8 cellular contexts compared by ENCODE assay signal in the genomic region with DNA sequence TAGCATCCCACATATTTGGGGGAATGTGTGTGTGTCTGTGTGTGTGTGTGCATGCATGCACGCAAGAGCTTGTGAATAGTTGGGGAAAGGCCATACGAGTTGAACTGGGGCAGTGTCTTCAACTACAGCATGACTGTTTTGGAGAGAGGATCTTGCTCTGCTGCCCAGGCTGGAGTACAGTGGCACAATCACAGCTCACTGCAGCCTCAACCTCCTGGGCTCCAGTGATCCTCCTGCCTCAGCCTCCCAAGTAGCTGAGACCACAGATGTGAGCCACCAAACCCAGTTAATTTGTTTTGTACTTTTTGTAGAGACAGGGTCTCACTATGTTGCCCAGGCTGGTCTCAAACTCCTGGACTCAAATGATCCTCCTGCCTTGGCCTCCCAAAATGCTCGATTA.
DNase-seq lines count a peak whose midpoint lies in the region; ATAC-seq, FAIRE-seq and TF ChIP-seq lines count a peak whose summit lies in the region.
"Not testable (repeated sequence)": the region's sequence is repeated elsewhere in the genome, so short reads cannot be mapped to it uniquely, and the experiment has no call there.

No MANE protein-coding gene starts in this region.

- H3K9ac ChIP-seq in K562 (ENCODE audit: insufficient read depth in 1 of 2, low read depth in 2 of 2, low read length in 2 of 2); H1 (replicated peaks in 1 of 4; ENCODE audit: extremely low read depth in 1 of 4, low read depth in 3 of 4, low read length in 3 of 4); HepG2 (ENCODE audit: insufficient read depth, low read depth, low read length); mesenchymal stem cell (ENCODE audit: low read length): not testable (repeated sequence)

- not testable (repeated sequence) for TF ChIP-seq RAD21 in K562 (CRISPR knock-in tag; conservative IDR thresholded peaks at IDR 0.05 in 1 of 2, IDR thresholded peaks at IDR 0.05 in 1 of 2); H1 (IDR thresholded peaks at IDR 0.05 in 1 of 2, conservative IDR thresholded peaks at IDR 0.05 in 1 of 2; ENCODE audit: low read depth in 2 of 2, low read length in 2 of 2); HepG2 (CRISPR knock-in tag; IDR thresholded peaks at IDR 0.05)

- FAIRE-seq in GM12891 (lab: Jason Lieb, UNC), result peak; percentile 16
- not testable (repeated sequence) for FAIRE-seq in K562 (lab: Jason Lieb, UNC); H1 (lab: Jason Lieb, UNC); HepG2 (lab: Jason Lieb, UNC)

- H3K27me3 Mint-ChIP-seq in WTC11 (ENCODE audit: low read depth); osteocyte (ENCODE audit: unreplicated experiment): not testable (repeated sequence)

- not testable (repeated sequence) for H3K23me2 ChIP-seq in H1 (ENCODE audit: low read depth, low read length)

- H4K8ac ChIP-seq in H1 (ENCODE audit: extremely low read depth, insufficient read depth, low read length); mesenchymal stem cell (ENCODE audit: low read length): not testable (repeated sequence)

- H3K27ac ChIP-seq in ascending aorta, result peak overlapping the region; percentile 21 to 32
- H3K27ac ChIP-seq in K562 (ENCODE audit: extremely low read depth, low read depth, low read length); H1 (ENCODE audit: low read depth, low read length); HepG2 (ENCODE audit: extremely low read length, insufficient read depth, low read length); mesenchymal stem cell (ENCODE audit: low read length, poor library complexity, severe bottlenecking): not testable (repeated sequence)

- H4K20me1 ChIP-seq in K562 (replicated peaks; ENCODE audit: control insufficient read depth, insufficient read depth, low read length); H1 (replicated peaks in 1 of 2; ENCODE audit: control insufficient read depth in 1 of 2, insufficient read depth in 2 of 2, low read length in 2 of 2); HepG2 (ENCODE audit: insufficient read depth, low read length): not testable (repeated sequence)

- not testable (repeated sequence) for H4K5ac ChIP-seq in H1 (ENCODE audit: insufficient read length, low read depth, low read length)

- H2BK120ac ChIP-seq in H1 (replicated peaks; ENCODE audit: low read depth, low read length); mesenchymal stem cell (ENCODE audit: low read depth, low read length): not testable (repeated sequence)

- not testable (repeated sequence) for H3K79me2 ChIP-seq in K562 (ENCODE audit: control insufficient read depth, insufficient read depth, low read length); H1 (ENCODE audit: control insufficient read depth in 1 of 2, insufficient read depth in 2 of 2, low read length in 2 of 2); HepG2 (ENCODE audit: insufficient read depth, low read length)

- not testable (repeated sequence) for TF ChIP-seq POLR2A in GM12891 (IDR thresholded peaks at IDR 0.05; ENCODE audit: low read depth, low read length); K562 (conservative IDR thresholded peaks at IDR 0.05); H1 (IDR thresholded peaks at IDR 0.05; ENCODE audit: control extremely low read depth in 1 of 2, low read depth in 2 of 2, low read length in 2 of 2); HepG2 (IDR thresholded peaks at IDR 0.05; ENCODE audit: insufficient read depth in 1 of 2, low read depth in 2 of 2, low read length in 2 of 2)

- H3K14ac ChIP-seq in H1 (ENCODE audit: insufficient read length); mesenchymal stem cell (ENCODE audit: low read length in 2 of 2): not testable (repeated sequence)

- H4K91ac ChIP-seq in H1 (replicated peaks; ENCODE audit: insufficient read length, low read length), result not testable (repeated sequence)
- peak overlapping the region; percentile 70 for H4K91ac ChIP-seq in mesenchymal stem cell (ENCODE audit: low read length)

- not testable (repeated sequence) for H2BK15ac ChIP-seq in H1 (ENCODE audit: low read length); mesenchymal stem cell (ENCODE audit: low read depth, poor library complexity, severe bottlenecking)

- in situ Hi-C loops in K562 (cut with MboI); HepG2 (cut with HindIII; ENCODE audit: extremely low pct_ligation_motif_present, low pct_unique_long_range_greater_than_20kb): not testable (repeated sequence)

- not testable (repeated sequence) for H3K4me3 Mint-ChIP-seq in WTC11; osteocyte (ENCODE audit: unreplicated experiment)

- not testable (repeated sequence) for ATAC-seq in WTC11, K562, HepG2

- not testable (repeated sequence) for H3K9me1 ChIP-seq in K562 (ENCODE audit: control insufficient read depth, insufficient read depth, low read length)

- CTCF ChIA-PET in WTC11 (lab: Charles Lee), result interaction anchor here (0.6 kb wide), 1 partner anchor 287 kb away, joined by 3 read pairs; no protein-coding TSS in a partner anchor
- CTCF ChIA-PET in K562 (lab: Yijun Ruan, JAX; ENCODE audit: low intra/inter-chr PET ratio); H1 (lab: Charles Lee; ENCODE audit: partially characterized antibody); HepG2 (lab: Yijun Ruan, JAX; ENCODE audit: low intra/inter-chr PET ratio, low total read pairs): not testable (repeated sequence)

- H2BK12ac ChIP-seq in H1 (ENCODE audit: low read depth, low read length); mesenchymal stem cell (ENCODE audit: low read length in 2 of 2): not testable (repeated sequence)

- intact Hi-C loops in ascending aorta (cut with DNase I), result loop anchor here (5.0 kb wide), 2 partner anchors 184 to 499 kb away; no protein-coding TSS in a partner anchor
- intact Hi-C loops in K562 (cut with micrococcal nuclease), result not testable (repeated sequence)
- intact Hi-C loops in HepG2 (cut with micrococcal nuclease; ENCODE audit: unreplicated experiment), result loop anchor here (5.0 kb wide), 1 partner anchor 79 kb away; no protein-coding TSS in a partner anchor

- DNase-seq in GM12891 (ENCODE audit: insufficient read length, low spot score); WTC11 (ENCODE audit: low spot score); ascending aorta (ENCODE audit: low spot score in 2 of 2); K562 (ENCODE audit: extremely low read depth in 1 of 4, low spot score in 3 of 4); H1 (ENCODE audit: low read depth in 1 of 2, low spot score in 2 of 2); HepG2 (ENCODE audit: low spot score); mesenchymal stem cell; osteocyte (ENCODE audit: extremely low spot score, unreplicated experiment): not testable (repeated sequence)

- not testable (repeated sequence) for H2AFZ ChIP-seq in K562 (ENCODE audit: low read depth, low read length); H1 (ENCODE audit: low read length); HepG2 (ENCODE audit: low read length); mesenchymal stem cell (ENCODE audit: low read depth, low read length)

- POLR2A ChIA-PET in WTC11 (lab: Charles Lee); HepG2 (lab: Yijun Ruan, JAX): not testable (repeated sequence)
- POLR2A ChIA-PET in K562 (lab: Yijun Ruan, JAX), result interaction anchor here (1.5 kb wide), 1 partner anchor 30 kb away, joined by 3 read pairs; no protein-coding TSS in a partner anchor
- POLR2A ChIA-PET in H1 (lab: Charles Lee; ENCODE audit: partially characterized antibody), result interaction anchor here (1.1 to 2.9 kb wide), 2 partner anchors 276 to 285 kb away, joined by 3 to 12 read pairs; no protein-coding TSS in a partner anchor

- not testable (repeated sequence) for H3K4me3 ChIP-seq in ascending aorta; K562; H1 (ENCODE audit: extremely low read depth in 1 of 4, insufficient read depth in 2 of 4, low read depth in 3 of 4, low read length in 4 of 4); HepG2 (replicated peaks in 1 of 3; ENCODE audit: insufficient read depth in 1 of 3, low read depth in 2 of 3, low read length in 3 of 3); mesenchymal stem cell (ENCODE audit: insufficient read depth in 1 of 2, low read depth in 1 of 2, low read length in 2 of 2)

- H3K56ac ChIP-seq in H1 (replicated peaks; ENCODE audit: insufficient read length, low read depth, low read length), result not testable (repeated sequence)

- not testable (repeated sequence) for H3K36me3 ChIP-seq in ascending aorta; K562 (ENCODE audit: control insufficient read depth, insufficient read depth, low read length); H1 (ENCODE audit: control insufficient read depth in 2 of 4, insufficient read depth in 4 of 4, low read length in 3 of 4); HepG2 (replicated peaks in 1 of 2; ENCODE audit: control insufficient read depth in 1 of 2, insufficient read depth in 2 of 2, low read length in 2 of 2); mesenchymal stem cell (ENCODE audit: control insufficient read depth in 1 of 2, insufficient read depth in 2 of 2, low read depth in 1 of 2, low read length in 2 of 2)

- H3K79me1 ChIP-seq in H1 (ENCODE audit: low read depth, low read length); mesenchymal stem cell (replicated peaks; ENCODE audit: low read length, poor library complexity, severe bottlenecking): not testable (repeated sequence)

- WGBS in K562 (ENCODE audit: insufficient coverage, low coverage, missing lambda C conversion rate), result 35% methylated on average over 3 of the region's 3 CpGs
- 86% methylated on average over 3 of the region's 3 CpGs; no CpG with 5 or more reads in 1 of the 2 experiments for WGBS in H1 (ENCODE audit: extremely low coverage in 1 of 2, insufficient coverage in 1 of 2, insufficient read length in 1 of 2, insufficient replicate concordance in 2 of 2, low coverage in 1 of 2, low lambda C conversion rate in 2 of 2, missing lambda C conversion rate in 1 of 2), 2 experiments
- 100% methylated on average over 2 of the region's 3 CpGs for WGBS in HepG2 (ENCODE audit: low lambda C conversion rate)
- WGBS in mesenchymal stem cell, result 95% methylated on average over 3 of the region's 3 CpGs

- H3K27ac Mint-ChIP-seq in WTC11, result not testable (repeated sequence)
- H3K27ac Mint-ChIP-seq in osteocyte (ENCODE audit: unreplicated experiment), result peak overlapping the region; percentile 92

- not testable (repeated sequence) for H2AK5ac ChIP-seq in H1 (ENCODE audit: low read depth, low read length); mesenchymal stem cell (ENCODE audit: low read length, severe bottlenecking)

- H3K4me1 Mint-ChIP-seq in WTC11 (peaks cover 36% of the 10 kb centered on the region), osteocyte (ENCODE audit: unreplicated experiment) (peaks cover 50% of the 10 kb centered on the region)

- not testable (repeated sequence) for BruUV-seq in K562 (replicated peaks; lab: Mats Ljungman, UMichigan); HepG2 (replicated peaks; lab: Mats Ljungman, UMichigan)

- H3K36me3 Mint-ChIP-seq in WTC11; osteocyte (ENCODE audit: unreplicated experiment): not testable (repeated sequence)

- not testable (repeated sequence) for H3K4me2 ChIP-seq in K562 (ENCODE audit: insufficient read depth, low read length); H1 (ENCODE audit: insufficient read depth in 1 of 2, low read depth in 2 of 2, low read length in 2 of 2); HepG2 (ENCODE audit: low read depth, low read length); mesenchymal stem cell (ENCODE audit: low read length, poor library complexity, severe bottlenecking)

- not testable (repeated sequence) for TF ChIP-seq CTCF in WTC11 (IDR thresholded peaks at IDR 0.05); ascending aorta (IDR thresholded peaks at IDR 0.05); K562 (IDR thresholded peaks at IDR 0.05 in 2 of 3, conservative IDR thresholded peaks at IDR 0.05 in 1 of 3; ENCODE audit: insufficient read depth in 2 of 3, low read depth in 1 of 3, low read length in 3 of 3); H1 (IDR thresholded peaks at IDR 0.05; ENCODE audit: control extremely low read depth in 1 of 3, insufficient read depth in 1 of 3, low read depth in 1 of 3, low read length in 3 of 3); HepG2 (CRISPR knock-in tag; IDR thresholded peaks at IDR 0.05); osteocyte (IDR thresholded peaks at IDR 0.05)

- not testable (repeated sequence) for TF ChIP-seq EP300 in K562 (IDR thresholded peaks at IDR 0.05; ENCODE audit: low read length); H1 (IDR thresholded peaks at IDR 0.05; ENCODE audit: borderline replicate concordance in 1 of 2, low read depth in 2 of 2, low read length in 2 of 2); HepG2 (IDR thresholded peaks at IDR 0.05; ENCODE audit: low read depth in 2 of 2, low read length in 2 of 2); HepG2 (CRISPR knock-in tag; IDR thresholded peaks at IDR 0.05; ENCODE audit: borderline replicate concordance)

- not testable (repeated sequence) for H3K23ac ChIP-seq in H1 (ENCODE audit: insufficient read length); mesenchymal stem cell (ENCODE audit: low read length in 2 of 2)

- H3K18ac ChIP-seq in H1 (ENCODE audit: extremely low read depth, low read length), result not testable (repeated sequence)
- H3K18ac ChIP-seq in mesenchymal stem cell (ENCODE audit: low read depth in 1 of 2, low read length in 2 of 2), result peak overlapping the region in 1 of 2 experiments; percentile 28

- not testable (repeated sequence) for H3K27me3 ChIP-seq in ascending aorta; K562 (ENCODE audit: control insufficient read depth in 2 of 2, insufficient read depth in 2 of 2, low read length in 2 of 2); H1 (replicated peaks in 1 of 4; ENCODE audit: control insufficient read depth in 3 of 4, extremely low read depth in 1 of 4, insufficient read depth in 3 of 4, low read length in 3 of 4); HepG2 (ENCODE audit: control insufficient read depth in 1 of 2, insufficient read depth in 2 of 2, low read length in 2 of 2); mesenchymal stem cell (ENCODE audit: control insufficient read depth in 1 of 2, insufficient read depth in 1 of 2, low read length in 2 of 2)

- H3K9me3 Mint-ChIP-seq in WTC11; osteocyte (ENCODE audit: unreplicated experiment): not testable (repeated sequence)

- H2BK20ac ChIP-seq in H1 (ENCODE audit: low read length), result peak overlapping the region; percentile 13; the same call in 1 of the 2 replicates

- H2BK5ac ChIP-seq in H1 (ENCODE audit: low read depth, low read length); mesenchymal stem cell (ENCODE audit: low read depth, low read length, poor library complexity, severe bottlenecking): not testable (repeated sequence)

- H3K4me1 ChIP-seq in ascending aorta, result peaks cover 6 to 32% of the 10 kb centered on the region in 2 donors
- H3K4me1 ChIP-seq in K562 (replicated peaks in 1 of 2; ENCODE audit: control insufficient read depth in 2 of 2, insufficient read depth in 2 of 2, low read length in 2 of 2); H1 (replicated peaks in 1 of 4; ENCODE audit: control insufficient read depth in 3 of 4, insufficient read depth in 4 of 4, low read length in 3 of 4); mesenchymal stem cell (ENCODE audit: control insufficient read depth, insufficient read depth, low read depth, low read length): not testable (repeated sequence)
- peaks cover 14% of the 10 kb centered on the region for H3K4me1 ChIP-seq in HepG2 (ENCODE audit: insufficient read depth, low read length)

- not testable (repeated sequence) for H3K4ac ChIP-seq in H1 (replicated peaks; ENCODE audit: insufficient read length, low read depth, low read length); mesenchymal stem cell (ENCODE audit: low read depth in 1 of 2, low read length in 2 of 2)

- H3K9me3 ChIP-seq in ascending aorta; K562 (replicated peaks; ENCODE audit: control insufficient read depth, insufficient read depth, low read depth, low read length); H1 (ENCODE audit: insufficient read depth in 2 of 2, low read depth in 1 of 2, low read length in 1 of 2); HepG2 (ENCODE audit: low read length); mesenchymal stem cell (ENCODE audit: control insufficient read depth, low read length): not testable (repeated sequence)
